Comparison of ENCODE assay signal across 14 cellular contexts in genomic region chr1:53320646-53321045, GRCh38. TPM values are rescaled to one million over a fixed set of nuclear protein-coding genes. Genes with fewer than 3 reads are reported as not detected.
DNase-seq lines count a peak whose midpoint lies in the region; ATAC-seq and TF ChIP-seq lines count a peak whose summit lies in the region.
"Had no signal": no experiment of that assay in that cellular context is flagged by ENCODE, and none has a peak within 500 bp of the region (broad histone marks: within the 10 kb centered on the region; RNA-seq: fewer than 3 reads in every experiment).

No MANE protein-coding gene starts in this region.

- H3K4me3 Mint-ChIP-seq in chondrocyte (ENCODE audit: unreplicated experiment) (no peak overlapping the region), neural crest cell (no peak overlapping the region), H9 (no peak overlapping the region; a peak in 1 of 5 replicates)
- H3K4me3 Mint-ChIP-seq: B cell; CD8-positive, alpha-beta memory T cell had no signal

- DNase-seq in RWPE1 (ENCODE audit: low spot score) (no peak), chondrocyte (ENCODE audit: low spot score) (peak; percentile 42), neural crest cell (ENCODE audit: low read depth, low spot score) (no peak), H9 (no peak), vagina (ENCODE audit: extremely low spot score in 2 of 2) (no peak)
- no peak for DNase-seq in activated CD4-positive, alpha-beta T cell treated with anti-CD3 and anti-CD28 coated beads for 4 hours
- DNase-seq: CD8-positive, alpha-beta memory T cell; GDM1; IMR-90 had no signal

- H2BK20ac ChIP-seq in H9 (ENCODE audit: low read depth, low read length, poor library complexity, severe bottlenecking), result no peak overlapping the region

- H3K36me3 Mint-ChIP-seq in chondrocyte (ENCODE audit: low read depth) (peaks cover 7% of the 10 kb centered on the region), neural crest cell (ENCODE audit: low read depth) (peaks cover 4% of the 10 kb centered on the region), H9 (ENCODE audit: insufficient read depth in 1 of 3, low read depth in 3 of 3) (peaks cover 38 to 84% (median 65%) of the 10 kb centered on the region in 3 experiments)

- no peaks in the 10 kb centered on the region for H3K9me3 Mint-ChIP-seq in chondrocyte (ENCODE audit: low read depth)
- H3K9me3 Mint-ChIP-seq in neural crest cell, result no peaks in the 10 kb centered on the region
- no peaks in the 10 kb centered on the region; a peak in 1 of 5 replicates for H3K9me3 Mint-ChIP-seq in H9
- H3K9me3 Mint-ChIP-seq: CD8-positive, alpha-beta memory T cell had no signal

- H3K9me3 ChIP-seq in BLaER1 (no peaks in the 10 kb centered on the region), H9 (ENCODE audit: control insufficient read depth, low read depth, low read length) (no peaks in the 10 kb centered on the region), vagina (no peaks in the 10 kb centered on the region)
- H3K9me3 ChIP-seq: Caco-2 had no signal

- H3K18ac ChIP-seq in H9 (ENCODE audit: insufficient read length, low read depth, low read length), result no peak overlapping the region

- intact Hi-C loops in vagina (cut with DNase I), result no loop called here

- POLR2A ChIA-PET in RWPE1 (lab: Yijun Ruan, JAX; ENCODE audit: low non-redundant PET), result no interaction called here

- peaks cover 10% of the 10 kb centered on the region for H3K79me1 ChIP-seq in H9 (ENCODE audit: insufficient read depth, low read depth, low read length, poor library complexity, severe bottlenecking)

- H3K23ac ChIP-seq in H9 (ENCODE audit: insufficient read length, low read depth, low read length), result no peak overlapping the region

- H3K4me1 Mint-ChIP-seq in chondrocyte (ENCODE audit: low read depth) (peaks cover 5% of the 10 kb centered on the region), neural crest cell (peaks cover 52% of the 10 kb centered on the region), H9 (peaks cover 33 to 42% of the 10 kb centered on the region in 2 experiments)

- TF ChIP-seq CTCF in RWPE1 (conservative IDR thresholded peaks at IDR 0.05; ENCODE audit: low read depth) (no peak), chondrocyte (IDR thresholded peaks at IDR 0.05) (no peak), neural crest cell (conservative IDR thresholded peaks at IDR 0.05) (no peak), H9 (conservative IDR thresholded peaks at IDR 0.05) (no peak), vagina (IDR thresholded peaks at IDR 0.05) (no peak)

- no peak overlapping the region for H3K14ac ChIP-seq in H9 (ENCODE audit: insufficient read depth, low read length)

- H2BK120ac ChIP-seq in H9 (ENCODE audit: low read depth, low read length, poor library complexity, severe bottlenecking), result no peak overlapping the region

- H3K4me2 ChIP-seq in BLaER1 (peak overlapping the region; percentile 97), H9 (ENCODE audit: insufficient read depth, insufficient read length, low read length) (no peak overlapping the region)

- H3K27ac ChIP-seq in BLaER1 (peak overlapping the region; percentile 63; the same call in 1 of the 2 replicates), RWPE1 (peak overlapping the region; percentile 30; the same call in 1 of the 2 replicates), H9 (ENCODE audit: insufficient read length, low read depth, low read length) (no peak overlapping the region), vagina (no peak overlapping the region)

- no peak overlapping the region for H2BK15ac ChIP-seq in H9 (ENCODE audit: low read depth, low read length)

- no peak overlapping the region for H3K56ac ChIP-seq in H9 (ENCODE audit: insufficient read length, low read depth, low read length)

- H3K9ac ChIP-seq in BLaER1, result no peak overlapping the region
- H3K9ac ChIP-seq in H9 (ENCODE audit: extremely low read depth, insufficient read length, low read length), result no peak overlapping the region

- H3K4me1 ChIP-seq in BLaER1 (peaks cover 100% of the 10 kb centered on the region), H9 (ENCODE audit: insufficient read depth, low read length) (peaks cover 3% of the 10 kb centered on the region; the same call in 1 of the 2 replicates), vagina (peaks cover 6% of the 10 kb centered on the region)

- H4K20me1 ChIP-seq in BLaER1, result peaks cover 98% of the 10 kb centered on the region
- H4K20me1 ChIP-seq in H9 (ENCODE audit: control insufficient read depth, insufficient read depth, insufficient read length), result no peaks in the 10 kb centered on the region

- no peak overlapping the region for H3T11ph ChIP-seq in H9 (ENCODE audit: low read length)

- H2AFZ ChIP-seq in H9 (ENCODE audit: low read length), result no peak overlapping the region

- H3K23me2 ChIP-seq in H9 (ENCODE audit: insufficient read length, low read depth, low read length, poor library complexity, severe bottlenecking), result peaks cover 2% of the 10 kb centered on the region

- no peak overlapping the region for H4K8ac ChIP-seq in H9 (replicated peaks; ENCODE audit: insufficient read length, low read depth, low read length)

- peaks cover 21% of the 10 kb centered on the region; the same call in 1 of the 2 replicates for H3K79me2 ChIP-seq in H9 (ENCODE audit: insufficient read depth, low read length)

- H3K27me3 ChIP-seq in BLaER1 (no peaks in the 10 kb centered on the region), H9 (ENCODE audit: insufficient read depth, low read length) (no peaks in the 10 kb centered on the region), vagina (no peaks in the 10 kb centered on the region)

- H2BK12ac ChIP-seq in H9 (ENCODE audit: insufficient read length, low read depth, low read length), result no peak overlapping the region

- no peak overlapping the region for H2AK5ac ChIP-seq in H9 (ENCODE audit: insufficient read length, low read length)

- TF ChIP-seq POLR2A in vagina (IDR thresholded peaks at IDR 0.05), result no peak

- H2BK5ac ChIP-seq in H9 (ENCODE audit: insufficient read length, low read length), result no peak overlapping the region

- H3K27me3 Mint-ChIP-seq in chondrocyte (ENCODE audit: low read depth) (no peaks in the 10 kb centered on the region), neural crest cell (ENCODE audit: low read depth) (no peaks in the 10 kb centered on the region), H9 (ENCODE audit: low read depth) (no peaks in the 10 kb centered on the region; the same call in 1 of the 2 replicates)
- H3K27me3 Mint-ChIP-seq: B cell; CD8-positive, alpha-beta memory T cell had no signal

- H3K36me3 ChIP-seq in BLaER1 (peaks cover 57% of the 10 kb centered on the region), vagina (no peaks in the 10 kb centered on the region)

- H3K27ac Mint-ChIP-seq in chondrocyte (ENCODE audit: unreplicated experiment), result no peak overlapping the region
- H3K27ac Mint-ChIP-seq in neural crest cell (ENCODE audit: unreplicated experiment), result peak overlapping the region; percentile 62
- no peak overlapping the region for H3K27ac Mint-ChIP-seq in H9
- H3K27ac Mint-ChIP-seq: B cell; CD8-positive, alpha-beta memory T cell had no signal

- no CpG with 5 or more reads among the region's 7 CpGs for WGBS in H9 (ENCODE audit: extremely low coverage, insufficient read length, low lambda C conversion rate)

- no peak overlapping the region for H4K5ac ChIP-seq in H9 (ENCODE audit: insufficient read length, low read depth, low read length)

- H3K4ac ChIP-seq in H9 (ENCODE audit: low read depth, low read length), result no peak overlapping the region

- H3K4me3 ChIP-seq in BLaER1 (no peak overlapping the region), vagina (no peak overlapping the region)

- no peak overlapping the region for H4K91ac ChIP-seq in H9 (ENCODE audit: insufficient read length, low read depth, low read length)

- ATAC-seq in HG03280 (IDR thresholded peaks at IDR 0.05; ENCODE audit: unreplicated experiment), result no peak
- ATAC-seq: HCT116 had no signal

- CTCF ChIA-PET in RWPE1 (lab: Yijun Ruan, JAX), result interaction anchor here (0.6 kb wide), 1 partner anchor 50 kb away, joined by 4 read pairs; no protein-coding TSS in a partner anchor

RNA-seq across cellular contexts. Expression of gene LRP8, which starts 7.2 kb away (rescaled TPM):
- total RNA-seq in chondrocyte (7.1 to 14.5 TPM (median 8.3 TPM) in 3 replicates), neural crest cell (49.7 and 59.5 TPM in 2 replicates), H9 (2021) (69.2 and 78.6 TPM in 2 replicates), vagina (21.1 TPM)

Comparison
In these comparisons a context has a peak if more than half of its experiments do, and no peak if none do; other contexts are left out.
1. H3K27ac ChIP-seq: peak in BLaER1 (single experiment) and RWPE1 (single experiment); none in H9 (single experiment) and vagina (single experiment).